Comparison of ENCODE assay signal across 1 cellular context in the genomic region with DNA sequence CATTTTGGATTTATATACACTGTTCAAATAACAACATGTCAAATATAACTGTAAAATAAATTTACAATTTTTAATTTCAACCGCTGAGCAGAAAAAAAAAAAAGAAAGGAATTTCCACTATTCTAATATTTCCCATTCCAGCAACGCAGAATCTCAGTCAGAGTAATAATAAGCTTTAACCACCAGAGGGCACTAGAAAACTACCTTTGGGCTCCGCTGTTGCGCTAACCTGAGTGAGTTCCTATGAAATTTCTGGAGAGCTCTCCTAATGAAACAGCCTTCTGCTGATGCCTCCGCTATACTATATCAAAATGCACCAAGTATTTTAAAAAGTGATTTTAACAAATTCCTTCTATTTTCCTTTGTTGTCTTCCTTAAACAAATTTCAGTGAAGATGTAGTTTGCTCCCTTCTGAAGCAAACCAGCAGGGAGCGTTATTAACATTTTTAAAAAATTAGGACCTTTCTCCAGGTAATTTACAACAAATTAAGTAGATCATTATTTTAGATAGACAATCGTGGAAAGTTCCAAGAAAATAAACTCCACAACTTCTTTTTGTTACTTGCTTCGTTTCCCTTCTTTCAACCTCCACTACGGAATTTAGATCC.
TF ChIP-seq lines count a peak whose summit lies in the region.

No MANE protein-coding gene starts in this region.

TF ChIP-seq in HCT116, 20 proteins besides CTCF, POLR2A, EP300 and RAD21 (continued from another document):
- TF ChIP-seq ELF1 (IDR thresholded peaks at IDR 0.05; ENCODE audit: borderline replicate concordance, low read depth) = no peak
- no peak for TF ChIP-seq EGR1 (IDR thresholded peaks at IDR 0.05; ENCODE audit: low read depth)
- TF ChIP-seq SP1 (IDR thresholded peaks at IDR 0.05; ENCODE audit: low read depth) = no peak
- no peak for TF ChIP-seq CBX3 (IDR thresholded peaks at IDR 0.05; ENCODE audit: low read depth)
- TF ChIP-seq ZNF274 (IDR thresholded peaks at IDR 0.05; ENCODE audit: low read depth, low read length) = no peak
- no peak for TF ChIP-seq MAX (IDR thresholded peaks at IDR 0.05)
